ENCODE assay signal across 8 cellular contexts in the genomic region with DNA sequence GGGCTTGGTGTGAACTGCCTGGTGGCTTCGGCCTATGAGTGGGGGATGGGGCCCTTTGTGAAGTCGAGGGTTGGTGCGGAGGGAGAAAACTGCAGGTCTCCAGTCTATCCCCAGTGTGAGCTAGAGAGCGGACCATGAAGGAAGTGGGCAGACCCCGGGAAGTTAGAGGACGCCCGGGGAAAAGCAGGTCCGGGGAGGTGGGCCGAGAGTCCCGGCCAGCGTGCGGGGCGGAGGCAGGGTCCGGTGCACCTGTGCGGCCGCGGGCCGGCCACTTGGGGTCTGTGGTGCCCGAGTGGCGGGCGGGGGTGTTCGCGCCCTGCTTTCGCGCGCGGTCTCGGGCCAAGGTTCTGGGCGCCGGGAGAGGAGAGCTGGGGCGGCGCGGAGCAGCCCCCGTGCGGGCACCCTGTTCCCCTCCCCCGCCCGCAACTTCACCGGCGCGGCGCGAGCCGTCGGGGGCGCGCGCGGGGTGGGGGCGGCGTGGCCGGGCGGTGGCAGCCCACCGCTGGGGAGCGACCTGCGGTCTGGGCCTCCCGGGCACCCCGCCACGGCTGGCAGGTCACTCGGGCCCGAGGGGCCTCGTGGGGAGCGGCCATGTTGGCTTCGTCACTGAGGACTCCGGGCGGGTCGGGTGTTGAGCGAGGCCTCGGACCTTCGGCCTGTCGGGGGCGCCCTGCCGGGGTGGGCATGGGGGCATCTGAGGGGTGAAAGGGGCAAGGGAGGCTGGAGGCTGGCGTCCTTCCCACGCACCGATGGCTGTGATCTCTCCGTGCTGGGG. TPM values are rescaled to one million over a fixed set of nuclear protein-coding genes. Genes with fewer than 3 reads are reported as not detected.
A peak's percentile ranks its signal among the peaks of the same experiment; 100 is the strongest.
DNase-seq lines count a peak whose midpoint lies in the region; ATAC-seq and TF ChIP-seq lines count a peak whose summit lies in the region.

No MANE protein-coding gene starts in this region.

- H3K9me2 ChIP-seq in PC-9 (ENCODE audit: insufficient read depth): no peaks in the 10 kb centered on the region

- no peaks in the 10 kb centered on the region for H3K9me3 ChIP-seq in PC-9 (ENCODE audit: insufficient read depth, low read depth)
- H3K9me3 ChIP-seq in gastroesophageal sphincter: no peaks in the 10 kb centered on the region
- no peaks in the 10 kb centered on the region for H3K9me3 ChIP-seq in neural progenitor cell (ENCODE audit: low read depth)
- H3K9me3 ChIP-seq in aorta (ENCODE audit: control insufficient read depth, low read length): no peaks in the 10 kb centered on the region

- peak; percentile 59 for DNase-seq in GM13977 (ENCODE audit: low spot score)
- DNase-seq in PC-9: peak in 1 of 2 experiments; percentile 31
- DNase-seq in activated naive CD4-positive, alpha-beta T cell treated with Interleukin-2 at 50 U/mL for 16 hours: peak; percentile 52
- DNase-seq in neural progenitor cell (ENCODE audit: low spot score): peak; percentile 83
- DNase-seq in aorta: peak; percentile 68 to 90

- H3K36me3 ChIP-seq in PC-9 (ENCODE audit: low read depth) (peaks cover 51% of the 10 kb centered on the region), gastroesophageal sphincter (no peaks in the 10 kb centered on the region), neural progenitor cell (peaks cover 12% of the 10 kb centered on the region), aorta (ENCODE audit: control insufficient read depth in 1 of 2, insufficient read depth in 2 of 2, low read length in 1 of 2) (no peaks in the 10 kb centered on the region)

- H3K4me2 ChIP-seq in PC-9: peak overlapping the region; percentile 92
- peak overlapping the region; percentile 80 for H3K4me2 ChIP-seq in neural progenitor cell

- WGBS in gastroesophageal sphincter (ENCODE audit: low coverage in 1 of 2), 2 donors: 0% methylated on average over 3 of the region's 76 CpGs; no CpG with 5 or more reads in 1 of the 2 donors
- 1 to 2% methylated on average over 23 to 76 of the region's 76 CpGs for WGBS in aorta, 2 donors

- peak overlapping the region; percentile 97 for H3K4me3 Mint-ChIP-seq in neural progenitor cell

- no TSS peak for BruUV-seq in PC-9 (replicated peaks; lab: Mats Ljungman, UMichigan)

- no peak for TF ChIP-seq EP300 in gastroesophageal sphincter (IDR thresholded peaks at IDR 0.05)

- H3K4me3 ChIP-seq in PC-9: peak overlapping the region; percentile 97
- H3K4me3 ChIP-seq in gastroesophageal sphincter: peak overlapping the region; percentile 68 to 75
- peak overlapping the region; percentile 86 for H3K4me3 ChIP-seq in neural progenitor cell
- peak overlapping the region; percentile 43 to 90 for H3K4me3 ChIP-seq in aorta (ENCODE audit: low read length in 2 of 2)

- H3K9me3 Mint-ChIP-seq in neural progenitor cell: no peaks in the 10 kb centered on the region

- ATAC-seq in HG02852 (IDR thresholded peaks at IDR 0.05; ENCODE audit: unreplicated experiment): peak; percentile 21
- peak; percentile 42 for ATAC-seq in gastroesophageal sphincter
- ATAC-seq in aorta (ENCODE audit: low FRiP score): peak; percentile 47
- no peak for ATAC-seq in HG03139 (IDR thresholded peaks at IDR 0.05; ENCODE audit: unreplicated experiment)

- peaks cover 45% of the 10 kb centered on the region for H3K4me1 Mint-ChIP-seq in neural progenitor cell

- H3F3A ChIP-seq in PC-9 (ENCODE audit: insufficient read depth, low read depth): peaks cover 17% of the 10 kb centered on the region
- H3F3A ChIP-seq in neural progenitor cell (ENCODE audit: low read depth): peaks cover 12% of the 10 kb centered on the region

- peak overlapping the region; percentile 69 for H3K27ac ChIP-seq in PC-9
- H3K27ac ChIP-seq in gastroesophageal sphincter: peak overlapping the region; percentile 67 to 95 (median 91)
- peak overlapping the region; percentile 92 for H3K27ac ChIP-seq in neural progenitor cell
- peak overlapping the region; percentile 43 to 54 for H3K27ac ChIP-seq in aorta (ENCODE audit: low read depth in 1 of 2, low read length in 2 of 2)

- peak overlapping the region; percentile 99 for H3K27ac Mint-ChIP-seq in neural progenitor cell

- intact Hi-C loops in PC-9 (cut with micrococcal nuclease; ENCODE audit: unreplicated experiment): no loop called here
- intact Hi-C loops in aorta (cut with DNase I): no loop called here

- CTCF ChIA-PET in PC-9 (lab: Charles Lee): interaction anchor here (0.6 kb wide), 1 partner anchor 717 kb away, joined by 3 read pairs; no protein-coding TSS in a partner anchor

- H2AFZ ChIP-seq in PC-9 (peak overlapping the region; percentile 70), neural progenitor cell (replicated peaks) (peak overlapping the region; percentile 41)

- peaks cover 30% of the 10 kb centered on the region for H4K20me1 ChIP-seq in PC-9 (ENCODE audit: insufficient read depth)
- H4K20me1 ChIP-seq in neural progenitor cell (ENCODE audit: low read depth): peaks cover 74% of the 10 kb centered on the region

- H3K36me3 Mint-ChIP-seq in neural progenitor cell: peaks cover 39% of the 10 kb centered on the region

- in situ Hi-C loops in GM13977 (cut with MboI; ENCODE audit: low pct_unique_long_range_greater_than_20kb, low sequenced_read_pairs, unreplicated experiment): no loop called here

- H3K9ac ChIP-seq in neural progenitor cell: peak overlapping the region; percentile 67

- H3K27me3 ChIP-seq in PC-9 (ENCODE audit: insufficient read depth, low read depth) (no peaks in the 10 kb centered on the region), gastroesophageal sphincter (no peaks in the 10 kb centered on the region), neural progenitor cell (no peaks in the 10 kb centered on the region), aorta (ENCODE audit: control insufficient read depth in 1 of 2, insufficient read depth in 2 of 2, low read length in 1 of 2) (no peaks in the 10 kb centered on the region)

- H3K79me2 ChIP-seq in PC-9 (ENCODE audit: low read depth) (peaks cover 93% of the 10 kb centered on the region), neural progenitor cell (ENCODE audit: low read depth) (peaks cover 95% of the 10 kb centered on the region)

- H3K27me3 Mint-ChIP-seq in neural progenitor cell (ENCODE audit: insufficient read depth, low read depth): peaks cover 3% of the 10 kb centered on the region

- TF ChIP-seq POLR2A in gastroesophageal sphincter (IDR thresholded peaks at IDR 0.05): no peak

- TF ChIP-seq CTCF in GM13977 (IDR thresholded peaks at IDR 0.05; ENCODE audit: extremely low read depth, insufficient read depth, missing control alignments) (peak; percentile 43), PC-9 (conservative IDR thresholded peaks at IDR 0.05) (no peak), gastroesophageal sphincter (IDR thresholded peaks at IDR 0.05) (peak in 2 of 4 experiments; percentile 14 to 33), neural progenitor cell (IDR thresholded peaks at IDR 0.05) (peak; percentile 21)

- POLR2A ChIA-PET in PC-9 (lab: Charles Lee; ENCODE audit: unreplicated experiment): interaction anchor here (0.6 kb wide), 2 partner anchors 48 to 338 kb away, joined by 7 to 8 read pairs; no protein-coding TSS in a partner anchor

- H3K4me1 ChIP-seq in PC-9 (replicated peaks; ENCODE audit: insufficient read depth): peaks cover 49% of the 10 kb centered on the region
- peaks cover 3 to 66% (median 23%) of the 10 kb centered on the region in 3 donors for H3K4me1 ChIP-seq in gastroesophageal sphincter
- H3K4me1 ChIP-seq in neural progenitor cell: peaks cover 44% of the 10 kb centered on the region
- no peaks in the 10 kb centered on the region for H3K4me1 ChIP-seq in aorta (ENCODE audit: control insufficient read depth in 1 of 2, insufficient read depth in 2 of 2, low read length in 2 of 2)

RNA-seq across cellular contexts. Expression of gene UBE2E1, which starts 4.8 kb away (rescaled TPM):
- total RNA-seq in PC-9 (2021): 65.6 and 102 TPM in 2 replicates
- 100 to 1,000 TPM in 3 of 4 donors, 10 to 100 TPM in 1; 89.4 to 153 (median 121) TPM for total RNA-seq in gastroesophageal sphincter
- total RNA-seq in neural progenitor cell (ENCODE audit: low replicate concordance): 376 and 391 TPM in 2 replicates
- 10 to 100 TPM; 87.2 to 96.8 TPM for total RNA-seq in aorta
- polyA plus RNA-seq in aorta: 100 to 1,000 TPM in 1 of 2 donors, 10 to 100 TPM in 1; 62.2 to 128 TPM
